Comparison of ENCODE assay signal across 9 cellular contexts in genomic region chr12:124681779-124682391, GRCh38.
A peak's percentile ranks its signal among the peaks of the same experiment; 100 is the strongest.
DNase-seq lines count a peak whose midpoint lies in the region; ATAC-seq and TF ChIP-seq lines count a peak whose summit lies in the region.
"Had no signal": no experiment of that assay in that cellular context is flagged by ENCODE, and none has a peak within 500 bp of the region (broad histone marks: within the 10 kb centered on the region; RNA-seq: fewer than 3 reads in every experiment).

No MANE protein-coding gene starts in this region.

- ATAC-seq in HG03196 (IDR thresholded peaks at IDR 0.05; ENCODE audit: unreplicated experiment) = no peak

- peak; percentile 92 for DNase-seq in RPMI7951 (ENCODE audit: low read depth)
- DNase-seq in fibroblast of mammary gland (ENCODE audit: low read depth) = peak; percentile 97
- DNase-seq in osteoblast (ENCODE audit: insufficient read length, low spot score, missing footprints) = peak; percentile 91
- DNase-seq in stimulated activated CD4-positive, alpha-beta T cell treated with anti-CD3 and anti-CD28 coated beads, Interleukin-4, amount 100 ng/mL, for 1 hour = no peak
- DNase-seq in KG1 (lab: John Stamatoyannopoulos, UW) = no peak
- DNase-seq in OCI-LY7 (ENCODE audit: low spot score) = no peak
- DNase-seq: CD8-positive, alpha-beta memory T cell had no signal

- H4K20me1 ChIP-seq in BLaER1 = no peaks in the 10 kb centered on the region
- no peaks in the 10 kb centered on the region for H4K20me1 ChIP-seq in osteoblast (ENCODE audit: insufficient read depth, low read length)
- no peaks in the 10 kb centered on the region for H4K20me1 ChIP-seq in OCI-LY7 (ENCODE audit: insufficient read depth, low read length)

- H3K27me3 ChIP-seq in BLaER1 (no peaks in the 10 kb centered on the region), osteoblast (ENCODE audit: insufficient read depth, low read length) (no peaks in the 10 kb centered on the region)

- H3K4me2 ChIP-seq in BLaER1 = peak overlapping the region; percentile 63
- peak overlapping the region; percentile 53 for H3K4me2 ChIP-seq in osteoblast (ENCODE audit: insufficient read depth, low read length)
- H3K4me2 ChIP-seq in OCI-LY7 (ENCODE audit: low read length) = no peak overlapping the region

- intact Hi-C loops in OCI-LY7 (cut with micrococcal nuclease; ENCODE audit: unreplicated experiment) = loop anchor here (5.0 kb wide), 1 partner anchor 115 kb away; the partner anchor contains the start of gene NCOR2

- no peaks in the 10 kb centered on the region for H3K9me3 ChIP-seq in BLaER1
- no peaks in the 10 kb centered on the region for H3K9me3 ChIP-seq in osteoblast (ENCODE audit: low read depth, low read length)
- H3K9me3 ChIP-seq in OCI-LY7 (ENCODE audit: low read length) = no peaks in the 10 kb centered on the region

- H3K79me2 ChIP-seq in osteoblast (ENCODE audit: insufficient read depth, low read length) (no peaks in the 10 kb centered on the region), OCI-LY7 (ENCODE audit: insufficient read depth, low read depth, low read length) (no peaks in the 10 kb centered on the region)

- H2AFZ ChIP-seq in osteoblast (ENCODE audit: low read length) (peak overlapping the region; percentile 26), OCI-LY7 (ENCODE audit: low read length) (no peak overlapping the region)

- TF ChIP-seq CTCF in fibroblast of mammary gland (conservative IDR thresholded peaks at IDR 0.05; ENCODE audit: control insufficient read depth, insufficient read depth, low read depth, low read length) (no peak), osteoblast (IDR thresholded peaks at IDR 0.05; ENCODE audit: extremely low read depth, low read depth, low read length) (no peak), OCI-LY7 (conservative IDR thresholded peaks at IDR 0.05; ENCODE audit: low read length) (no peak)

- no TSS peak for BruUV-seq in OCI-LY7 (replicated peaks; lab: Mats Ljungman, UMichigan)

- H3K36me3 ChIP-seq in BLaER1 = no peaks in the 10 kb centered on the region
- no peaks in the 10 kb centered on the region for H3K36me3 ChIP-seq in osteoblast (ENCODE audit: insufficient read depth, low read length)
- H3K36me3 ChIP-seq in OCI-LY7 (ENCODE audit: insufficient read depth, low read length) = no peaks in the 10 kb centered on the region

- H3K27ac ChIP-seq in BLaER1 (peak overlapping the region; percentile 48), osteoblast (ENCODE audit: low read depth, low read length) (peak overlapping the region; percentile 86), OCI-LY7 (ENCODE audit: low read depth, low read length, poor library complexity, severe bottlenecking) (no peak overlapping the region)

- no peak overlapping the region for H3K4me3 ChIP-seq in BLaER1
- H3K4me3 ChIP-seq in fibroblast of mammary gland (ENCODE audit: control insufficient read depth, low read depth, low read length) = no peak overlapping the region
- peak overlapping the region; percentile 35 for H3K4me3 ChIP-seq in osteoblast (ENCODE audit: insufficient read depth, low read length)
- no peak overlapping the region for H3K4me3 ChIP-seq in OCI-LY7 (ENCODE audit: low read depth, low read length, poor library complexity, severe bottlenecking)

- no peaks in the 10 kb centered on the region for H3K9me2 ChIP-seq in OCI-LY7 (ENCODE audit: insufficient read depth, low read length)

- H3K4me1 ChIP-seq in BLaER1 = peaks cover 95% of the 10 kb centered on the region
- H3K4me1 ChIP-seq in osteoblast (ENCODE audit: insufficient read depth, low read length) = peaks cover 45% of the 10 kb centered on the region
- no peaks in the 10 kb centered on the region for H3K4me1 ChIP-seq in OCI-LY7 (ENCODE audit: insufficient read depth, low read length, poor library complexity, severe bottlenecking)

- no peak overlapping the region for H3K9ac ChIP-seq in BLaER1

- POLR2A ChIA-PET in OCI-LY7 (lab: Charles Lee) = no interaction called here

- CTCF ChIA-PET in OCI-LY7 (lab: Charles Lee; ENCODE audit: unreplicated experiment) = no interaction called here

Comparison
In these comparisons a context has a peak if more than half of its experiments do, and no peak if none do; other contexts are left out.
1. DNase-seq: peak in RPMI7951 (single experiment), fibroblast of mammary gland (single experiment) and osteoblast (single experiment); none in stimulated activated CD4-positive, alpha-beta T cell treated with anti-CD3 and anti-CD28 coated beads, Interleukin-4, amount 100 ng/mL, for 1 hour (single experiment), KG1 (single experiment) and OCI-LY7 (single experiment).